ENCODE assay signal across 18 cellular contexts in genomic region chr1:212231372-212231771, GRCh38. TPM values are rescaled to one million over a fixed set of nuclear protein-coding genes. Genes with fewer than 3 reads are reported as not detected.
A peak's percentile ranks its signal among the peaks of the same experiment; 100 is the strongest.
DNase-seq lines count a peak whose midpoint lies in the region; ATAC-seq, FAIRE-seq and TF ChIP-seq lines count a peak whose summit lies in the region.
"Had no signal": no experiment of that assay in that cellular context is flagged by ENCODE, and none has a peak within 500 bp of the region (broad histone marks: within the 10 kb centered on the region; RNA-seq: fewer than 3 reads in every experiment).

No MANE protein-coding gene starts in this region.

- H3K27ac Mint-ChIP-seq in naive thymus-derived CD4-positive, alpha-beta T cell = no peak overlapping the region
- H3K27ac Mint-ChIP-seq in WTC11 = no peak overlapping the region
- H3K27ac Mint-ChIP-seq: B cell, HFFc6, IgD-negative memory B cell had no signal

- peaks cover 6% of the 10 kb centered on the region for H3F3A ChIP-seq in GM23248 (ENCODE audit: insufficient read depth)

- no peaks in the 10 kb centered on the region for H3K27me3 Mint-ChIP-seq in naive thymus-derived CD4-positive, alpha-beta T cell
- no peaks in the 10 kb centered on the region for H3K27me3 Mint-ChIP-seq in WTC11 (ENCODE audit: low read depth)
- H3K27me3 Mint-ChIP-seq: CD4-positive, alpha-beta memory T cell had no signal

- no peak for TF ChIP-seq RAD21 in HepG2 (CRISPR knock-in tag; IDR thresholded peaks at IDR 0.05)
- TF ChIP-seq RAD21 in K562 (CRISPR knock-in tag; conservative IDR thresholded peaks at IDR 0.05 in 1 of 2, IDR thresholded peaks at IDR 0.05 in 1 of 2) = no peak

- no peak overlapping the region for H3K27ac ChIP-seq in HepG2 (ENCODE audit: extremely low read length, insufficient read depth, low read length)
- H3K27ac ChIP-seq in right lobe of liver = no peak overlapping the region
- H3K27ac ChIP-seq in K562 (ENCODE audit: extremely low read depth, low read depth, low read length) = no peak overlapping the region
- no peak overlapping the region for H3K27ac ChIP-seq in naive thymus-derived CD4-positive, alpha-beta T cell (ENCODE audit: low read depth, low read length)
- no peak overlapping the region for H3K27ac ChIP-seq in GM23248
- H3K27ac ChIP-seq: HL-60 had no signal

- TF ChIP-seq POLR2A in HepG2 (IDR thresholded peaks at IDR 0.05; ENCODE audit: insufficient read depth in 1 of 2, low read depth in 2 of 2, low read length in 2 of 2) (no peak), right lobe of liver (IDR thresholded peaks at IDR 0.05) (no peak), K562 (conservative IDR thresholded peaks at IDR 0.05) (no peak)

- FAIRE-seq in HepG2 (lab: Jason Lieb, UNC) = no peak
- FAIRE-seq in K562 (lab: Jason Lieb, UNC) = peak; percentile 73
- FAIRE-seq: GM19239 had no signal

- H3K4me3 Mint-ChIP-seq in naive thymus-derived CD4-positive, alpha-beta T cell = no peak overlapping the region
- H3K4me3 Mint-ChIP-seq in WTC11 = no peak overlapping the region
- H3K4me3 Mint-ChIP-seq: B cell; CD4-positive, alpha-beta memory T cell; HFFc6; IgD-negative memory B cell had no signal

- peaks cover 2 to 41% (median 17%) of the 10 kb centered on the region in 7 donors for H3K4me1 Mint-ChIP-seq in naive thymus-derived CD4-positive, alpha-beta T cell
- H3K4me1 Mint-ChIP-seq in WTC11 = no peaks in the 10 kb centered on the region

- BruUV-seq in HepG2 (replicated peaks; lab: Mats Ljungman, UMichigan) (no TSS peak), K562 (replicated peaks; lab: Mats Ljungman, UMichigan) (no TSS peak)

- H3K4me3 ChIP-seq in HepG2 (replicated peaks in 1 of 3; ENCODE audit: insufficient read depth in 1 of 3, low read depth in 2 of 3, low read length in 3 of 3) (no peak overlapping the region), right lobe of liver (no peak overlapping the region), K562 (no peak overlapping the region), GM23248 (no peak overlapping the region)
- no peak overlapping the region for H3K4me3 ChIP-seq in naive thymus-derived CD4-positive, alpha-beta T cell (ENCODE audit: low read length)

- DNase-seq in HepG2 (ENCODE audit: low spot score) (no peak), right lobe of liver (no peak), K562 (ENCODE audit: extremely low read depth in 1 of 4, low spot score in 3 of 4) (peak in 1 of 4 experiments; percentile 42), WTC11 (ENCODE audit: low spot score) (no peak), GM23248 (no peak), hypothalamus (lab: John Stamatoyannopoulos, UW) (no peak)
- DNase-seq in naive thymus-derived CD4-positive, alpha-beta T cell = no peak
- no peak for DNase-seq in activated CD4-positive, CD25-positive, alpha-beta regulatory T cell treated with anti-CD3 and anti-CD28 coated beads, Interleukin-2, amount 50 U/mL, for 72 hours
- DNase-seq: ACHN; C1 segment of cervical spinal cord; CD4-positive, alpha-beta memory T cell; DMS79; HCEC 1CT; HFFc6 had no signal

- TF ChIP-seq EP300 in HepG2 (IDR thresholded peaks at IDR 0.05; ENCODE audit: low read depth in 2 of 2, low read length in 2 of 2) (no peak), HepG2 (CRISPR knock-in tag; IDR thresholded peaks at IDR 0.05; ENCODE audit: borderline replicate concordance) (no peak), K562 (IDR thresholded peaks at IDR 0.05; ENCODE audit: low read length) (no peak)

- no peaks in the 10 kb centered on the region for H3K9me2 ChIP-seq in GM23248 (ENCODE audit: insufficient read depth)

- peaks cover 0 to 1% (median 0%) of the 10 kb centered on the region in 11 donors for H3K9me3 Mint-ChIP-seq in naive thymus-derived CD4-positive, alpha-beta T cell
- 0 out of 2 replicates have a peak, but pooled peaks cover 10% of the 10 kb centered on the region for H3K9me3 Mint-ChIP-seq in WTC11
- H3K9me3 Mint-ChIP-seq: HFFc6, IgD-negative memory B cell had no signal

- ATAC-seq in HepG2 = no peak
- ATAC-seq in right lobe of liver = no peak
- peak; percentile 42 for ATAC-seq in K562
- peak; percentile 50 for ATAC-seq in naive thymus-derived CD4-positive, alpha-beta T cell
- ATAC-seq in WTC11 = no peak

- POLR2A ChIA-PET in HepG2 (lab: Yijun Ruan, JAX) (interaction anchor here (1.1 kb wide), 1 partner anchor 11 kb away, joined by 7 read pairs; no protein-coding TSS in a partner anchor), K562 (lab: Yijun Ruan, JAX) (interaction anchor here (0.8 to 2.6 kb wide), 7 partner anchors 10 to 79 kb away, joined by 3 to 13 read pairs (median 6); no protein-coding TSS in a partner anchor), WTC11 (lab: Charles Lee) (no interaction called here)
- POLR2A ChIA-PET in naive thymus-derived CD4-positive, alpha-beta T cell (lab: Charles Lee) = interaction anchor here (0.8 kb wide), 1 partner anchor 11 kb away, joined by 3 read pairs; no protein-coding TSS in a partner anchor

- H3K9me3 ChIP-seq in HepG2 (ENCODE audit: low read length) (no peaks in the 10 kb centered on the region), right lobe of liver (no peaks in the 10 kb centered on the region), K562 (replicated peaks; ENCODE audit: control insufficient read depth, insufficient read depth, low read depth, low read length) (no peaks in the 10 kb centered on the region), GM23248 (ENCODE audit: low read depth) (no peaks in the 10 kb centered on the region)
- H3K9me3 ChIP-seq in naive thymus-derived CD4-positive, alpha-beta T cell (ENCODE audit: control insufficient read depth in 2 of 3, low read length in 3 of 3) = no peaks in the 10 kb centered on the region

- CTCF ChIA-PET in HepG2 (lab: Yijun Ruan, JAX; ENCODE audit: low intra/inter-chr PET ratio, low total read pairs) = no interaction called here
- CTCF ChIA-PET in K562 (lab: Yijun Ruan, JAX; ENCODE audit: low intra/inter-chr PET ratio) = no interaction called here
- CTCF ChIA-PET in naive thymus-derived CD4-positive, alpha-beta T cell (lab: Charles Lee) = no interaction called here
- CTCF ChIA-PET in WTC11 (lab: Charles Lee) = interaction anchor here (0.6 to 0.8 kb wide), 2 partner anchors 62 to 109 kb away, joined by 3 to 5 read pairs; no protein-coding TSS in a partner anchor

- H3K79me2 ChIP-seq in HepG2 (ENCODE audit: insufficient read depth, low read length) (no peaks in the 10 kb centered on the region), K562 (ENCODE audit: control insufficient read depth, insufficient read depth, low read length) (no peaks in the 10 kb centered on the region), GM23248 (ENCODE audit: insufficient read depth) (no peaks in the 10 kb centered on the region)

- no peaks in the 10 kb centered on the region for H3K36me3 ChIP-seq in HepG2 (replicated peaks in 1 of 2; ENCODE audit: control insufficient read depth in 1 of 2, insufficient read depth in 2 of 2, low read length in 2 of 2)
- H3K36me3 ChIP-seq in right lobe of liver = no peaks in the 10 kb centered on the region
- no peaks in the 10 kb centered on the region for H3K36me3 ChIP-seq in K562 (ENCODE audit: control insufficient read depth, insufficient read depth, low read length)
- no peaks in the 10 kb centered on the region for H3K36me3 ChIP-seq in naive thymus-derived CD4-positive, alpha-beta T cell (ENCODE audit: control insufficient read depth in 2 of 3, insufficient read depth in 3 of 3, low read length in 3 of 3)
- no peaks in the 10 kb centered on the region for H3K36me3 ChIP-seq in GM23248 (ENCODE audit: low read depth)

- no peaks in the 10 kb centered on the region; a peak in 1 of 5 replicates for H3K27me3 ChIP-seq in HepG2 (ENCODE audit: control insufficient read depth in 1 of 2, insufficient read depth in 2 of 2, low read length in 2 of 2)
- H3K27me3 ChIP-seq in right lobe of liver = no peaks in the 10 kb centered on the region
- no peaks in the 10 kb centered on the region for H3K27me3 ChIP-seq in K562 (ENCODE audit: control insufficient read depth in 2 of 2, insufficient read depth in 2 of 2, low read length in 2 of 2)
- no peaks in the 10 kb centered on the region for H3K27me3 ChIP-seq in naive thymus-derived CD4-positive, alpha-beta T cell (ENCODE audit: control insufficient read depth in 2 of 2, insufficient read depth in 2 of 2, low read length in 2 of 2)
- no peaks in the 10 kb centered on the region for H3K27me3 ChIP-seq in GM23248 (replicated peaks; ENCODE audit: insufficient read depth)

- in situ Hi-C loops in HepG2 (cut with HindIII; ENCODE audit: extremely low pct_ligation_motif_present, low pct_unique_long_range_greater_than_20kb) = no loop called here
- in situ Hi-C loops in K562 (cut with MboI) = no loop called here
- in situ Hi-C loops in GM23248 (cut with MboI) = no loop called here

- WGBS in HepG2 (ENCODE audit: low lambda C conversion rate) = no CpG with 5 or more reads among the region's 1 CpG
- 100% methylated on average over 1 of the region's 1 CpG for WGBS in right lobe of liver (ENCODE audit: insufficient coverage, low coverage, low lambda C conversion rate, missing lambda C conversion rate)
- 42% methylated on average over 1 of the region's 1 CpG for WGBS in K562 (ENCODE audit: insufficient coverage, low coverage, missing lambda C conversion rate)
- WGBS in GM23248 (ENCODE audit: low coverage in 1 of 2, low lambda C conversion rate in 2 of 2, missing lambda C conversion rate in 2 of 2), 2 experiments = 100% methylated on average over 1 of the region's 1 CpG

- H4K20me1 ChIP-seq in HepG2 (ENCODE audit: insufficient read depth, low read length) (no peaks in the 10 kb centered on the region), K562 (replicated peaks; ENCODE audit: control insufficient read depth, insufficient read depth, low read length) (no peaks in the 10 kb centered on the region), GM23248 (ENCODE audit: insufficient read depth) (no peaks in the 10 kb centered on the region)

- intact Hi-C loops in HepG2 (cut with micrococcal nuclease; ENCODE audit: unreplicated experiment) (no loop called here), right lobe of liver (cut with DNase I) (no loop called here), K562 (cut with micrococcal nuclease) (no loop called here)
- intact Hi-C loops in naive thymus-derived CD4-positive, alpha-beta T cell (cut with micrococcal nuclease) = no loop called here

- no peak overlapping the region for H3K9ac ChIP-seq in HepG2 (ENCODE audit: insufficient read depth, low read depth, low read length)
- H3K9ac ChIP-seq in K562 (ENCODE audit: insufficient read depth in 1 of 2, low read depth in 2 of 2, low read length in 2 of 2) = no peak overlapping the region
- H3K9ac ChIP-seq in GM23248 = no peak overlapping the region

- H3K36me3 Mint-ChIP-seq in naive thymus-derived CD4-positive, alpha-beta T cell = peaks cover 0 to 3% (median 0%) of the 10 kb centered on the region in 5 donors
- no peaks in the 10 kb centered on the region for H3K36me3 Mint-ChIP-seq in WTC11
- H3K36me3 Mint-ChIP-seq: CD4-positive, alpha-beta memory T cell had no signal

- H2AFZ ChIP-seq in HepG2 (ENCODE audit: low read length) (no peak overlapping the region), K562 (ENCODE audit: low read depth, low read length) (peak overlapping the region; percentile 51), GM23248 (no peak overlapping the region)

- H3K4me1 ChIP-seq in HepG2 (ENCODE audit: insufficient read depth, low read length) = peaks cover 65% of the 10 kb centered on the region
- H3K4me1 ChIP-seq in right lobe of liver = peaks cover 0 to 34% (median 9%) of the 10 kb centered on the region in 4 donors
- H3K4me1 ChIP-seq in K562 (replicated peaks in 1 of 2; ENCODE audit: control insufficient read depth in 2 of 2, insufficient read depth in 2 of 2, low read length in 2 of 2) = peaks cover 18 to 41% of the 10 kb centered on the region in 2 experiments
- peaks cover 0 to 10% of the 10 kb centered on the region in 2 donors for H3K4me1 ChIP-seq in naive thymus-derived CD4-positive, alpha-beta T cell (ENCODE audit: control insufficient read depth in 2 of 2, insufficient read depth in 2 of 2, low read length in 2 of 2)
- peaks cover 28% of the 10 kb centered on the region for H3K4me1 ChIP-seq in GM23248 (ENCODE audit: insufficient read depth)

- TF ChIP-seq CTCF in HepG2 (CRISPR knock-in tag; IDR thresholded peaks at IDR 0.05) (no peak), right lobe of liver (IDR thresholded peaks at IDR 0.05) (no peak), K562 (IDR thresholded peaks at IDR 0.05 in 2 of 3, conservative IDR thresholded peaks at IDR 0.05 in 1 of 3; ENCODE audit: insufficient read depth in 2 of 3, low read depth in 1 of 3, low read length in 3 of 3) (no peak), WTC11 (IDR thresholded peaks at IDR 0.05) (no peak)

- H3K4me2 ChIP-seq in HepG2 (ENCODE audit: low read depth, low read length) (no peak overlapping the region), K562 (ENCODE audit: insufficient read depth, low read length) (no peak overlapping the region), GM23248 (ENCODE audit: unreplicated experiment) (no peak overlapping the region)

- no peaks in the 10 kb centered on the region for H3K9me1 ChIP-seq in K562 (ENCODE audit: control insufficient read depth, insufficient read depth, low read length)

RNA-seq across cellular contexts. Expression of gene PPP2R5A, which starts 53.8 kb away (rescaled TPM):
- total RNA-seq in HepG2 (2016; rRNA removed; fragmentation: Illumina TruSeq; extraction: Trizol) (22.0 and 26.5 TPM in 2 replicates), right lobe of liver (10 to 100 TPM; 28.5 to 57.2 (median 33.3) TPM), K562 (2014; rRNA removed) (57.2 and 59.8 TPM in 2 replicates), K562 (2014; rRNA removed; fragmentation: Illumina TruSeq; extraction: Trizol) (64.3 and 73.5 TPM in 2 replicates), K562 (2015; rRNA removed; fragmentation: Illumina TruSeq; extraction: Trizol) (66.1 and 69.6 TPM in 2 replicates), K562 (2021) (70.9 and 71.1 TPM in 2 replicates), WTC11 (2021) (32.0 to 35.9 TPM (median 32.1 TPM) in 3 replicates)
- total RNA-seq in HepG2 (2016; cell fraction: cytosol; rRNA removed; fragmentation: Illumina TruSeq; extraction: Trizol; ENCODE audit: low read depth) = 6.9 and 7.3 TPM in 2 replicates
- 21.8 and 25.0 TPM in 2 replicates for total RNA-seq in HepG2 (2016; cell fraction: insoluble cytoplasmic fraction; rRNA removed; fragmentation: Illumina TruSeq; extraction: Trizol)
- 22.7 and 24.3 TPM in 2 replicates for total RNA-seq in HepG2 (2016; cell fraction: membrane; rRNA removed; fragmentation: Illumina TruSeq; extraction: Trizol)
- 15.8 and 16.6 TPM in 2 replicates for total RNA-seq in HepG2 (2016; cell fraction: nucleus; rRNA removed; fragmentation: Illumina TruSeq; extraction: Trizol)
- polyA plus RNA-seq in HepG2 (2011; rRNA removed) (27.5 and 31.4 TPM in 2 replicates), K562 (2011; rRNA removed) (79.3 and 106 TPM in 2 replicates), K562 (2014; fragmentation: Illumina TruSeq; extraction: Trizol) (62.9 and 71.3 TPM in 2 replicates), K562 (2014; fragmentation: Nextera tagmentation; extraction: Ambion mirVana) (10 to 100 TPM; 26.9 to 31.2 TPM), K562 (2014; rRNA removed) (53.8 and 62.2 TPM in 2 replicates), GM23248 (2016; fragmentation: Nextera tagmentation; extraction: Ambion mirVana) (13.9 and 14.2 TPM in 2 replicates)
- 14.2 and 20.6 TPM in 2 replicates for polyA plus RNA-seq in HepG2 (2011; cell fraction: cytosol; rRNA removed)
- polyA plus RNA-seq in HepG2 (2011; cell fraction: nucleus; rRNA removed) = 13.4 and 15.4 TPM in 2 replicates
- 20.6 and 22.6 TPM in 2 replicates for polyA plus RNA-seq in HepG2 (2012)
- polyA plus RNA-seq in HepG2 (2016; cell fraction: cytosol; fragmentation: Illumina TruSeq; extraction: Trizol; ENCODE audit: low read depth) = 5.8 and 6.4 TPM in 2 replicates
- 27.2 and 28.9 TPM in 2 replicates for polyA plus RNA-seq in HepG2 (2016; cell fraction: insoluble cytoplasmic fraction; fragmentation: Illumina TruSeq; extraction: Trizol; ENCODE audit: low read depth)
- polyA plus RNA-seq in HepG2 (2016; cell fraction: membrane; fragmentation: Illumina TruSeq; extraction: Trizol; ENCODE audit: low read depth) = 18.6 and 19.6 TPM in 2 replicates
- 19.9 and 22.9 TPM in 2 replicates for polyA plus RNA-seq in HepG2 (2016; cell fraction: nucleus; fragmentation: Illumina TruSeq; extraction: Trizol; ENCODE audit: insufficient read depth, low read depth)
- 10.8 and 12.7 TPM in 2 replicates for polyA minus RNA-seq in HepG2 (2011; rRNA and poly(A)+ RNA removed; ENCODE audit: low replicate concordance)
- 16.4 and 21.3 TPM in 2 replicates for polyA minus RNA-seq in HepG2 (2011; cell fraction: cytosol; rRNA and poly(A)+ RNA removed)
- 21.4 and 23.7 TPM in 2 replicates for polyA minus RNA-seq in HepG2 (2011; cell fraction: nucleus; rRNA and poly(A)+ RNA removed)
- 22.5 and 38.1 TPM in 2 replicates for total RNA-seq in K562 (2011; cell fraction: chromatin; rRNA removed; ENCODE audit: low replicate concordance)
- total RNA-seq in K562 (2011; cell fraction: nucleolus; rRNA removed) = 17.6 and 18.8 TPM in 2 replicates
- 24.0 and 38.3 TPM in 2 replicates for total RNA-seq in K562 (2011; cell fraction: nucleoplasm; rRNA removed)
- 37.4 and 45.8 TPM in 2 replicates for polyA plus RNA-seq in K562 (2011; cell fraction: cytosol; rRNA removed)
- 26.6 and 37.4 TPM in 2 replicates for polyA plus RNA-seq in K562 (2011; cell fraction: nucleus; rRNA removed)
- 45.3 and 51.5 TPM in 2 replicates for polyA plus RNA-seq in K562 (2012)
- polyA minus RNA-seq in K562 (2011; rRNA and poly(A)+ RNA removed) = 59.4 and 61.4 TPM in 2 replicates
- 33.0 and 37.2 TPM in 2 replicates for polyA minus RNA-seq in K562 (2011; cell fraction: cytosol; rRNA and poly(A)+ RNA removed)
- polyA minus RNA-seq in K562 (2011; cell fraction: nucleus; rRNA and poly(A)+ RNA removed) = 25.4 and 30.1 TPM in 2 replicates
- 10 to 100 TPM; 38.5 to 52.7 (median 49.8) TPM for total RNA-seq in naive thymus-derived CD4-positive, alpha-beta T cell
- polyA plus RNA-seq in naive thymus-derived CD4-positive, alpha-beta T cell = 10 to 100 TPM; 22.9 to 27.5 TPM
- total RNA-seq in GM23248 (2014; rRNA removed; shearing (Covaris generic)) = 31.7 and 37.9 TPM in 2 replicates

Comparison
In these comparisons a context has a peak if more than half of its experiments do, and no peak if none do; other contexts are left out.
1. ATAC-seq: peak in K562 (single experiment) and naive thymus-derived CD4-positive, alpha-beta T cell (single experiment); none in HepG2 (single experiment), right lobe of liver (0 of 4) and WTC11 (single experiment).
2. Of the 241 proteins assayed by ChIP-seq in both HepG2 and K562: peak only in HepG2: none; only in K562: none; in both: ZNF12; in neither: 240.